Comparison of ENCODE assay signal across 8 cellular contexts in the genomic region with DNA sequence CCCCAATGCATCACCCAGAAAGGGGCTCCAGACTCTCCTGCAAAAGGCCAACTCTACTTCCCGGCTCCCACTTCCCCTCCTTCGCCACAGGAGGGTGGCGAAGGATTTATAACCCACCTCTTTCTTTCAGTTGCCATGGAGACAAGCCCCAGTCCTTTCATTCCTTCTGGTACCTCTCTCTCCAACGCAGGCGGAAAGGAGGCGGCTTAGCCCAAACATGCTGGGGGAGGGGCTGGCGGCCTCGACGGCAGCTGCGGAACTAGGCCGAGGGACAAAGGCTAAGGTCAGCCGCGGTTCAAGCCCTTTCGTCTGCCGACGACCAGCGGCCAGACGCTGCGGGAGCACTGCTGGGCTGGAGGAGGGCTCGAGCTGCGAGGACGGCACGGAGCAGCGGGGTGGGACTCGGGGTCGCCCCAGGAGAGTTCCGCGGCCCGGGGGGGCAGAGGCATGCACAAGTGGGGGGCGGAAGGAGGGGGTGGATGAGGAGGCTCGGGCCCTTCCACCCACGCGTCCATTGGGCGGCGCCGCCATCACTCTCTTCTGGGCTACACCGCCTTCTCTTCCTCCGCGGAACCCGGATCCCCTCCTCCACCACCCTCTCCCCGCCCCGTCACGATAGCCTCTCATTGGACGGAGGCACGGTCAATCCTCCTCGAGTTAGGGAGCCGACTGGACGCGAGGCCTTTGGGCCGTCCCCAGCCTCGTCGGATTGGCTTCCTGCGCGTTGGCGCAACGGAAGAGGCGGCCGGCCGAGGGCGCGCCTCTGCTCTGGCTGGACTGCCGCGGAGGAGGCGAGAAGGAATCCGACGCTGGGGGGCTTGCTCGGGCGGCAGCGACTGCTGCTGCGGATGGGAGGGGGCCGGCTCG. TPM values are rescaled to one million over a fixed set of nuclear protein-coding genes. Genes with fewer than 3 reads are reported as not detected.
DNase-seq lines count a peak whose midpoint lies in the region; ATAC-seq, FAIRE-seq and TF ChIP-seq lines count a peak whose summit lies in the region.

A gene (plus strand): TSS at position 766 of the 867 bp plus-strand sequence.

- peak; percentile 83 for TF ChIP-seq POLR2A in NB4 (IDR thresholded peaks at IDR 0.05; ENCODE audit: extremely low read depth, insufficient read length)

- CTCF ChIA-PET in GM10248 (lab: Yijun Ruan, JAX), result interaction anchor here (1.3 to 3.3 kb wide), 3 partner anchors 13 to 196 kb away, joined by 6 to 14 read pairs (median 8); a partner anchor contains a TSS
- CTCF ChIA-PET in activated naive CD4-positive, alpha-beta T cell treated with anti-CD3 and anti-CD28 coated beads, Interleukin-2, amount 10 ng/mL, durations not matched to agents 7 days and 5 days (lab: Charles Lee), result no interaction called here

- H3K4me3 Mint-ChIP-seq in activated naive CD4-positive, alpha-beta T cell treated with anti-CD3 and anti-CD28 coated beads, Interleukin-2, amount 10 ng/mL, durations not matched to agents 7 days and 5 days, result peak within 1 kb of the TSS; percentile 100

- H3K36me3 Mint-ChIP-seq in activated naive CD4-positive, alpha-beta T cell treated with anti-CD3 and anti-CD28 coated beads, Interleukin-2, amount 10 ng/mL, durations not matched to agents 7 days and 5 days, result peaks cover 50% of the 10 kb centered on the region

- peak within 1 kb of the TSS; percentile 86 for H3K9ac ChIP-seq in SK-N-MC (ENCODE audit: insufficient read length)

- peak; percentile 23 for FAIRE-seq in frontal cortex (lab: Jason Lieb, UNC)

- peak; percentile 92 for ATAC-seq in HG02571 (IDR thresholded peaks at IDR 0.05; ENCODE audit: unreplicated experiment)

- H3K27ac ChIP-seq in SK-N-MC, result peak within 1 kb of the TSS; percentile 80
- peak within 1 kb of the TSS; percentile 90 for H3K27ac ChIP-seq in neutrophil
- H3K27ac ChIP-seq in substantia nigra (ENCODE audit: low read depth, low read length, poor library complexity, severe bottlenecking), result peak within 1 kb of the TSS; percentile 93

- H3K36me3 ChIP-seq in SK-N-MC (ENCODE audit: insufficient read depth, low read length), result peaks cover 29% of the 10 kb centered on the region
- H3K36me3 ChIP-seq in neutrophil, result no peaks in the 10 kb centered on the region

- TF ChIP-seq CTCF in GM10248 (IDR thresholded peaks at IDR 0.05; ENCODE audit: control extremely low read depth, extremely low read depth, low read depth, missing control alignments), result peak; percentile 34
- peak; percentile 21 for TF ChIP-seq CTCF in NB4 (IDR thresholded peaks at IDR 0.05; ENCODE audit: low read depth, low read length)
- TF ChIP-seq CTCF in neutrophil (IDR thresholded peaks at IDR 0.05), result peak; percentile 49

- peak within 1 kb of the TSS; percentile 98 for H3K27ac Mint-ChIP-seq in activated naive CD4-positive, alpha-beta T cell treated with anti-CD3 and anti-CD28 coated beads, Interleukin-2, amount 10 ng/mL, durations not matched to agents 7 days and 5 days

- H3K27me3 Mint-ChIP-seq in activated naive CD4-positive, alpha-beta T cell treated with anti-CD3 and anti-CD28 coated beads, Interleukin-2, amount 10 ng/mL, durations not matched to agents 7 days and 5 days, result peaks cover 4% of the 10 kb centered on the region

- POLR2A ChIA-PET in GM10248 (lab: Yijun Ruan, JAX), result no interaction called here

- no peaks in the 10 kb centered on the region for H3K9me3 Mint-ChIP-seq in activated naive CD4-positive, alpha-beta T cell treated with anti-CD3 and anti-CD28 coated beads, Interleukin-2, amount 10 ng/mL, durations not matched to agents 7 days and 5 days

- H3K4me1 Mint-ChIP-seq in activated naive CD4-positive, alpha-beta T cell treated with anti-CD3 and anti-CD28 coated beads, Interleukin-2, amount 10 ng/mL, durations not matched to agents 7 days and 5 days, result peaks cover 52% of the 10 kb centered on the region

- H3K4me1 ChIP-seq in neutrophil (ENCODE audit: control insufficient read depth in 1 of 2, insufficient read depth in 1 of 2, low read depth in 1 of 2, low read length in 1 of 2), result peaks cover 49 to 56% of the 10 kb centered on the region in 2 experiments

- H3K9me3 ChIP-seq in SK-N-MC (ENCODE audit: low read depth, low read length) (no peaks in the 10 kb centered on the region), neutrophil (no peaks in the 10 kb centered on the region)

- H3K4me3 ChIP-seq in NB4 (ENCODE audit: low read depth, low read length) (peak within 1 kb of the TSS; percentile 98), SK-N-MC (peak within 1 kb of the TSS; percentile 88), neutrophil (ENCODE audit: low read depth in 1 of 2, low read length in 1 of 2) (peak within 1 kb of the TSS; percentile 95 to 99)

- peak; percentile 99 for DNase-seq in GM10248 (ENCODE audit: extremely low spot score)
- peak; percentile 99 for DNase-seq in NB4 (ENCODE audit: low read depth)
- DNase-seq in SK-N-MC (ENCODE audit: low read depth, low spot score), result peak; percentile 84
- peak; percentile 99 for DNase-seq in activated naive CD4-positive, alpha-beta T cell treated with anti-CD3 and anti-CD28 coated beads, Interleukin-2, amount 10 ng/mL, durations not matched to agents 7 days and 5 days
- peak; percentile 97 to 98 for DNase-seq in frontal cortex (ENCODE audit: low spot score in 2 of 2)
- peak; percentile 85 to 99 (median 99) for DNase-seq in substantia nigra (lab: John Stamatoyannopoulos, UW)

- no peaks in the 10 kb centered on the region for H3K27me3 ChIP-seq in neutrophil

RNA-seq across cellular contexts. Expression of the gene that starts here (rescaled TPM):
- 62.0 TPM for total RNA-seq in frontal cortex

Comparison
In these comparisons a context has a peak if more than half of its experiments do, and no peak if none do; other contexts are left out.
1. Peak in every context shown above with its lines: DNase-seq, ATAC-seq, H3K4me3 ChIP-seq and H3K27ac ChIP-seq.